ENCODE assay signal across 15 cellular contexts in genomic region chr16:67729636-67730248, GRCh38.
"Had no signal": no experiment of that assay in that cellular context is flagged by ENCODE, and none has a peak within 500 bp of the region (broad histone marks: within the 10 kb centered on the region; RNA-seq: fewer than 3 reads in every experiment).

No MANE protein-coding gene starts in this region.

- H3K4me1 Mint-ChIP-seq: memory B cell; natural killer cell; stimulated activated memory B cell treated with anti-CD40 and anti-IgM and Interleukin-4, amounts not matched to agents 10 μg/mL and 1 μg/mL and 100 μg/mL, for 72 hours had no signal

- H3K36me3 Mint-ChIP-seq: natural killer cell had no signal

- H3K27me3 Mint-ChIP-seq: memory B cell; progenitor cell of endocrine pancreas; stimulated activated memory B cell treated with anti-CD40 and anti-IgM and Interleukin-4, amounts not matched to agents 10 μg/mL and 1 μg/mL and 100 μg/mL, for 72 hours had no signal

- H3K27ac Mint-ChIP-seq: natural killer cell; progenitor cell of endocrine pancreas; stimulated activated memory B cell treated with anti-CD40 and anti-IgM and Interleukin-4, amounts not matched to agents 10 μg/mL and 1 μg/mL and 100 μg/mL, for 72 hours had no signal

- DNase-seq: cerebellar nuclear complex; effector CD4-positive, alpha-beta T cell; natural killer cell; occipital lobe; pancreas; stimulated activated CD4-positive, alpha-beta T cell treated with anti-CD3 and anti-CD28 coated beads, Interleukin-2, amount 100 ng/mL, for 24 hours; stimulated activated CD4-positive, alpha-beta T cell treated with anti-CD3 and anti-CD28 coated beads, Interleukin-4, amount 100 ng/mL, for 24 hours; stomach; thyroid gland; trophoblast cell had no signal

- H3K4me3 Mint-ChIP-seq: memory B cell; natural killer cell; stimulated activated memory B cell treated with anti-CD40 and anti-IgM and Interleukin-4, amounts not matched to agents 10 μg/mL and 1 μg/mL and 100 μg/mL, for 72 hours had no signal

- H3K9me3 Mint-ChIP-seq: memory B cell; natural killer cell; stimulated activated memory B cell treated with anti-CD40 and anti-IgM and Interleukin-4, amounts not matched to agents 10 μg/mL and 1 μg/mL and 100 μg/mL, for 72 hours had no signal

- ATAC-seq: left lobe of liver; natural killer cell; pancreas; right lobe of liver; stimulated activated memory B cell treated with anti-CD40 and anti-IgM and Interleukin-4, amounts not matched to agents 10 μg/mL and 1 μg/mL and 100 μg/mL, for 72 hours had no signal
